In genomic region chr6:29865648-29866047, GRCh38 we compare ENCODE assay signal across 28 cellular contexts. TPM values are rescaled to one million over a fixed set of nuclear protein-coding genes. Genes with fewer than 3 reads are reported as not detected.
"Had no signal": no experiment of that assay in that cellular context is flagged by ENCODE, and none has a peak within 500 bp of the region (broad histone marks: within the 10 kb centered on the region; RNA-seq: fewer than 3 reads in every experiment).

No MANE protein-coding gene starts in this region.

- DNase-seq: heart left ventricle; hypothalamus; immature natural killer cell; islet precursor cell; left ventricle myocardium inferior; mesendoderm; naive B cell; natural killer cell; nephron progenitor cell; psoas muscle; right lobe of liver; stimulated activated CD4-positive, alpha-beta T cell treated with anti-CD3 and anti-CD28 coated beads, Interleukin-1b, Interleukin-23, amount 100 ng/mL, for 48 hours; stimulated activated CD4-positive, alpha-beta T cell treated with anti-CD3 and anti-CD28 coated beads, Interleukin-2, amount 100 ng/mL, for 48 hours; stimulated activated CD4-positive, alpha-beta T cell treated with anti-CD3 and anti-CD28 coated beads, Interleukin-4, amount 100 ng/mL, for 4 hours; stimulated activated CD8-positive, alpha-beta memory T cell treated with anti-CD3 and anti-CD28 coated beads, Interleukin-4, amount 100 ng/mL, for 48 hours; substantia nigra; upper lobe of left lung had no signal

- H3K4me1 ChIP-seq: heart left ventricle, left ventricle myocardium inferior, neural progenitor cell, parathyroid adenoma, psoas muscle, right lobe of liver, tibial nerve, upper lobe of left lung, vagina had no signal

- H3K4me3 Mint-ChIP-seq: immature natural killer cell; mesothelial cell of epicardium; natural killer cell; nephron progenitor cell; neural progenitor cell; stimulated activated memory B cell treated with anti-CD40 and anti-IgM and Interleukin-4, amounts not matched to agents 10 μg/mL and 1 μg/mL and 100 μg/mL, for 72 hours; stimulated activated naive CD8-positive, alpha-beta T cell treated with anti-CD3 and anti-CD28 coated beads, Interleukin-15, Interleukin-2, amounts not matched to agents 100 ng/mL and 50 ng/mL, for 24 hours had no signal

- ATAC-seq: heart left ventricle; natural killer cell; psoas muscle; right lobe of liver; stimulated activated memory B cell treated with anti-CD40 and anti-IgM and Interleukin-4, amounts not matched to agents 10 μg/mL and 1 μg/mL and 100 μg/mL, for 72 hours had no signal

- H3K9ac ChIP-seq: neural progenitor cell, parathyroid adenoma had no signal

- H3K36me3 Mint-ChIP-seq: mesothelial cell of epicardium; natural killer cell; neural progenitor cell; stimulated activated memory B cell treated with anti-CD40 and anti-IgM and Interleukin-4, amounts not matched to agents 10 μg/mL and 1 μg/mL and 100 μg/mL, for 72 hours had no signal

- H3K27ac ChIP-seq: heart left ventricle, left ventricle myocardium inferior, neural progenitor cell, parathyroid adenoma, psoas muscle, right atrium auricular region, right lobe of liver, tibial nerve, upper lobe of left lung, vagina had no signal

- H3K36me3 ChIP-seq: heart left ventricle, left ventricle myocardium inferior, neural progenitor cell, right atrium auricular region, right lobe of liver, tibial nerve, upper lobe of left lung, vagina had no signal

- H3K9me3 Mint-ChIP-seq: immature natural killer cell; mesothelial cell of epicardium; natural killer cell; nephron progenitor cell; stimulated activated memory B cell treated with anti-CD40 and anti-IgM and Interleukin-4, amounts not matched to agents 10 μg/mL and 1 μg/mL and 100 μg/mL, for 72 hours; stimulated activated naive CD8-positive, alpha-beta T cell treated with anti-CD3 and anti-CD28 coated beads, Interleukin-15, Interleukin-2, amounts not matched to agents 100 ng/mL and 50 ng/mL, for 24 hours had no signal

- H2AFZ ChIP-seq: neural progenitor cell, parathyroid adenoma had no signal

- H3K27me3 ChIP-seq: right lobe of liver, vagina had no signal

- H3K9me3 ChIP-seq: heart left ventricle, left ventricle myocardium inferior, psoas muscle, right atrium auricular region, right lobe of liver, tibial nerve, upper lobe of left lung, vagina had no signal

- H3K4me3 ChIP-seq: heart left ventricle, left ventricle myocardium inferior, lung, neural progenitor cell, psoas muscle, right atrium auricular region, right lobe of liver, smooth muscle cell, tibial nerve, upper lobe of left lung, vagina had no signal

- H3K4me2 ChIP-seq: neural progenitor cell, smooth muscle cell had no signal

- H3K27ac Mint-ChIP-seq: immature natural killer cell; mesothelial cell of epicardium; natural killer cell; nephron progenitor cell; neural progenitor cell; stimulated activated memory B cell treated with anti-CD40 and anti-IgM and Interleukin-4, amounts not matched to agents 10 μg/mL and 1 μg/mL and 100 μg/mL, for 72 hours; stimulated activated naive CD8-positive, alpha-beta T cell treated with anti-CD3 and anti-CD28 coated beads, Interleukin-15, Interleukin-2, amounts not matched to agents 100 ng/mL and 50 ng/mL, for 24 hours had no signal

- H3K4me1 Mint-ChIP-seq: immature natural killer cell; mesothelial cell of epicardium; natural killer cell; nephron progenitor cell; stimulated activated memory B cell treated with anti-CD40 and anti-IgM and Interleukin-4, amounts not matched to agents 10 μg/mL and 1 μg/mL and 100 μg/mL, for 72 hours had no signal

RNA-seq across cellular contexts. Expression of gene HLA-G, which starts 38.0 kb away (rescaled TPM):
- polyA plus RNA-seq: psoas muscle, urinary bladder had no signal
